In genomic region chr5:120140510-120140909, GRCh38 we compare ENCODE assay signal across 30 cellular contexts.
DNase-seq lines count a peak whose midpoint lies in the region; ATAC-seq, FAIRE-seq and TF ChIP-seq lines count a peak whose summit lies in the region.
"Had no signal": no experiment of that assay in that cellular context is flagged by ENCODE, and none has a peak within 500 bp of the region (broad histone marks: within the 10 kb centered on the region; RNA-seq: fewer than 3 reads in every experiment).

No MANE protein-coding gene starts in this region.

- H2BK15ac ChIP-seq in IMR-90 (ENCODE audit: low read depth, low read length) = peak overlapping the region; percentile 57; the same call in 2 of the 3 replicates

- no peaks in the 10 kb centered on the region for H3F3A ChIP-seq in smooth muscle cell (ENCODE audit: low read depth)

- H4K20me1 ChIP-seq in IMR-90 (ENCODE audit: insufficient read depth, low read length) (no peaks in the 10 kb centered on the region), endothelial cell of umbilical vein (replicated peaks; ENCODE audit: control insufficient read depth, extremely low read depth, insufficient read depth, low read length) (no peaks in the 10 kb centered on the region), smooth muscle cell (ENCODE audit: low read depth) (no peaks in the 10 kb centered on the region)

- H3K79me1 ChIP-seq in IMR-90 (ENCODE audit: low read depth in 1 of 2, low read length in 2 of 2) = no peaks in the 10 kb centered on the region

- H3K4me2 ChIP-seq in IMR-90 (ENCODE audit: low read depth, low read length) = no peak overlapping the region
- no peak overlapping the region for H3K4me2 ChIP-seq in endothelial cell of umbilical vein (ENCODE audit: insufficient read depth, low read length)
- H3K4me2 ChIP-seq in smooth muscle cell = no peak overlapping the region

- H3K4me1 ChIP-seq in IMR-90 (ENCODE audit: control insufficient read depth, insufficient read depth, low read length) (peaks cover 15% of the 10 kb centered on the region), endothelial cell of umbilical vein (ENCODE audit: control insufficient read depth, extremely low read depth, insufficient read depth, low read length) (no peaks in the 10 kb centered on the region), smooth muscle cell (ENCODE audit: low read depth) (no peaks in the 10 kb centered on the region), gastrocnemius medialis (peaks cover 0 to 4% of the 10 kb centered on the region in 2 donors)
- H3K4me1 ChIP-seq: testis had no signal

- H3K27me3 ChIP-seq in IMR-90 (ENCODE audit: control insufficient read depth, insufficient read depth, low read length) (no peaks in the 10 kb centered on the region), endothelial cell of umbilical vein (ENCODE audit: control insufficient read depth in 2 of 2, insufficient read depth in 2 of 2, low read length in 2 of 2) (no peaks in the 10 kb centered on the region), smooth muscle cell (ENCODE audit: low read depth) (no peaks in the 10 kb centered on the region), gastrocnemius medialis (no peaks in the 10 kb centered on the region)
- H3K27me3 ChIP-seq: testis had no signal

- H3K9me1 ChIP-seq in IMR-90 (ENCODE audit: insufficient read depth, low read length) (peaks cover 9% of the 10 kb centered on the region; the same call in 1 of the 2 replicates), endothelial cell of umbilical vein (replicated peaks; ENCODE audit: control insufficient read depth, extremely low read depth, insufficient read depth, low read length) (no peaks in the 10 kb centered on the region)

- no peak for TF ChIP-seq RAD21 in IMR-90 (IDR thresholded peaks at IDR 0.05; ENCODE audit: low read length)

- H3K27ac ChIP-seq in IMR-90 (ENCODE audit: insufficient read depth, low read length) = peak overlapping the region; percentile 59; the same call in 1 of the 2 replicates
- no peak overlapping the region for H3K27ac ChIP-seq in endothelial cell of umbilical vein (ENCODE audit: insufficient read depth, low read depth, low read length)
- H3K27ac ChIP-seq in smooth muscle cell (ENCODE audit: low read depth) = peak overlapping the region; percentile 86
- peak overlapping the region in 1 of 4 donors; percentile 26 for H3K27ac ChIP-seq in gastrocnemius medialis
- H3K27ac ChIP-seq: C4-2B, GM23248, testis had no signal

- H4K91ac ChIP-seq in IMR-90 (ENCODE audit: insufficient read depth, low read depth, low read length) = 0 out of 2 replicates have a peak overlapping the region, but pooled peaks have one; percentile 10

- no peak overlapping the region for H2BK5ac ChIP-seq in IMR-90 (ENCODE audit: low read depth, low read length, poor library complexity, severe bottlenecking)

- peak overlapping the region; percentile 62; the same call in 1 of the 2 replicates for H2BK120ac ChIP-seq in IMR-90 (ENCODE audit: low read depth, low read length)

- TF ChIP-seq CTCF in IMR-90 (conservative IDR thresholded peaks at IDR 0.05; ENCODE audit: low read depth, low read length) (no peak), endothelial cell of umbilical vein (IDR thresholded peaks at IDR 0.05; ENCODE audit: extremely low read depth in 1 of 2, insufficient read depth in 1 of 2, low read depth in 1 of 2, low read length in 2 of 2) (no peak), smooth muscle cell (IDR thresholded peaks at IDR 0.05; ENCODE audit: borderline replicate concordance, insufficient read depth, poor library complexity, severe bottlenecking) (no peak), gastrocnemius medialis (IDR thresholded peaks at IDR 0.05 in 4 of 5, conservative IDR thresholded peaks at IDR 0.05 in 1 of 5) (no peak)

- DNase-seq in AML-193 (lab: John Stamatoyannopoulos, UW) = peak; percentile 30 to 34
- no peak for DNase-seq in IMR-90
- no peak for DNase-seq in endothelial cell of umbilical vein (ENCODE audit: low read depth, low spot score)
- DNase-seq in smooth muscle cell (lab: John Stamatoyannopoulos, UW; ENCODE audit: unreplicated experiment) = no peak
- DNase-seq in middle frontal gyrus (ENCODE audit: extremely low spot score, low spot score) = no peak
- no peak for DNase-seq in NCI-H526 treated with DMSO at 0.1 percent for 48 hours (lab: John Stamatoyannopoulos, UW)
- no peak for DNase-seq in gastrocnemius medialis
- DNase-seq: activated CD4-positive, alpha-beta T cell treated with anti-CD3 and anti-CD28 coated beads, Interleukin-2, amount 50 U/mL, for 48 hours; activated CD4-positive, CD25-positive, alpha-beta regulatory T cell treated with anti-CD3 and anti-CD28 coated beads, Interleukin-2, amount 50 U/mL, for 72 hours; activated naive CD4-positive, alpha-beta T cell treated with Interleukin-2 at 50 U/mL for 16 hours; Calu3; central memory CD4-positive, alpha-beta T cell; cortex of kidney; DMS79 treated with DMSO at 0.1 percent for 48 hours; GF-D8; GM23248; HFFc6; islet precursor cell; NCI-H1417 treated with DMSO at 0.1 percent for 48 hours; NCI-H2029 treated with DMSO at 0.1 percent for 48 hours; NCI-H524 treated with DMSO at 0.1 percent for 48 hours; nephron progenitor cell; NK-92 treated with Interleukin-12 subunit alpha and Interleukin-12 subunit beta, amount 100 ng/mL, for 24 hours; SHP77; stimulated activated naive CD4-positive, alpha-beta T cell; testis had no signal

- H4K8ac ChIP-seq in IMR-90 (ENCODE audit: low read depth in 2 of 2, low read length in 2 of 2) = peak overlapping the region; percentile 62 to 66; a peak in 1 of 4 replicates

- ATAC-seq in IMR-90 (ENCODE audit: low read depth) (no peak), gastrocnemius medialis (no peak), GM19035 (IDR thresholded peaks at IDR 0.05; ENCODE audit: unreplicated experiment) (no peak)
- ATAC-seq: esophagus mucosa, Panc1 had no signal

- POLR2A ChIA-PET in IMR-90 (lab: Charles Lee; ENCODE audit: unreplicated experiment) = no interaction called here
- POLR2A ChIA-PET in endothelial cell of umbilical vein (lab: Charles Lee) = no interaction called here

- H2AK5ac ChIP-seq in IMR-90 (ENCODE audit: low read depth, low read length) = peak overlapping the region; percentile 73; the same call in 1 of the 2 replicates

- peak overlapping the region; percentile 76 for H3K14ac ChIP-seq in IMR-90 (replicated peaks; ENCODE audit: low read depth, low read length)

- intact Hi-C loops in IMR-90 (cut with micrococcal nuclease) = no loop called here
- intact Hi-C loops in endothelial cell of umbilical vein (cut with micrococcal nuclease) = no loop called here
- intact Hi-C loops in gastrocnemius medialis (cut with DNase I; ENCODE audit: low total_unique reads) = no loop called here

- peak overlapping the region; percentile 8; the same call in 1 of the 2 replicates for H3K23ac ChIP-seq in IMR-90 (ENCODE audit: low read depth, low read length)

- peak overlapping the region; percentile 96 for H3K18ac ChIP-seq in IMR-90 (ENCODE audit: low read depth, low read length)

- no peak overlapping the region for H2AK9ac ChIP-seq in IMR-90 (replicated peaks; ENCODE audit: low read depth, low read length, poor library complexity)

- dilution Hi-C loops in IMR-90 (cut with HindIII; ENCODE audit: low sequenced_read_pairs, unreplicated experiment) = no loop called here
- dilution Hi-C loops in endothelial cell of umbilical vein (cut with MboI; ENCODE audit: extremely low pct_ligation_motif_present, low sequenced_read_pairs) = no loop called here

- TF ChIP-seq POLR2A in IMR-90 (IDR thresholded peaks at IDR 0.05; ENCODE audit: low read depth, low read length) (no peak), endothelial cell of umbilical vein (IDR thresholded peaks at IDR 0.05; ENCODE audit: low read depth, low read length) (no peak), gastrocnemius medialis (IDR thresholded peaks at IDR 0.05) (no peak)

- H2BK20ac ChIP-seq in IMR-90 (ENCODE audit: low read depth, low read length) = peak overlapping the region; percentile 57

- no peak overlapping the region for H3K4me3 ChIP-seq in IMR-90 (ENCODE audit: insufficient read depth, low read depth, low read length)
- H3K4me3 ChIP-seq in endothelial cell of umbilical vein (replicated peaks in 1 of 3; ENCODE audit: insufficient read depth in 1 of 3, low read depth in 1 of 3, low read length in 3 of 3) = no peak overlapping the region
- H3K4me3 ChIP-seq in smooth muscle cell = no peak overlapping the region
- H3K4me3 ChIP-seq in gastrocnemius medialis = no peak overlapping the region
- H3K4me3 ChIP-seq: GM23248, testis had no signal

- FAIRE-seq in endothelial cell of umbilical vein (lab: Jason Lieb, UNC) = no peak

- H2AFZ ChIP-seq in IMR-90 (replicated peaks; ENCODE audit: low read length, poor library complexity) = no peak overlapping the region
- peak overlapping the region; percentile 64 for H2AFZ ChIP-seq in endothelial cell of umbilical vein (ENCODE audit: low read depth, low read length)
- H2AFZ ChIP-seq in smooth muscle cell (ENCODE audit: low read depth) = peak overlapping the region; percentile 67
- H2AFZ ChIP-seq: GM23248 had no signal

- peak overlapping the region; percentile 80 for H3K4ac ChIP-seq in IMR-90 (ENCODE audit: low read depth, low read length)

- 40% methylated on average over 1 of the region's 2 CpGs; no CpG with 5 or more reads in 1 of the 2 experiments for WGBS in IMR-90 (ENCODE audit: extremely low coverage in 2 of 2, insufficient read length in 1 of 2), 2 experiments
- 56% methylated on average over 2 of the region's 2 CpGs for WGBS in smooth muscle cell (ENCODE audit: low lambda C conversion rate)

- H3K9me3 ChIP-seq in IMR-90 (ENCODE audit: control insufficient read depth, insufficient read depth, low read length) (peaks cover 9% of the 10 kb centered on the region), endothelial cell of umbilical vein (replicated peaks; ENCODE audit: control insufficient read depth, insufficient read depth, low read length) (no peaks in the 10 kb centered on the region), smooth muscle cell (replicated peaks; ENCODE audit: low read depth) (no peaks in the 10 kb centered on the region), gastrocnemius medialis (no peaks in the 10 kb centered on the region)
- H3K9me3 ChIP-seq: testis had no signal

- no peak overlapping the region for H3K56ac ChIP-seq in IMR-90 (ENCODE audit: extremely low read depth, insufficient read depth, low read length)

- H3K36me3 ChIP-seq in IMR-90 (ENCODE audit: control insufficient read depth, insufficient read depth, low read length) (no peaks in the 10 kb centered on the region; the same call in 1 of the 2 replicates), endothelial cell of umbilical vein (ENCODE audit: control insufficient read depth in 2 of 2, extremely low read depth in 1 of 2, insufficient read depth in 2 of 2, low read length in 2 of 2) (no peaks in the 10 kb centered on the region), smooth muscle cell (ENCODE audit: low read depth) (no peaks in the 10 kb centered on the region), gastrocnemius medialis (no peaks in the 10 kb centered on the region)

- H3K79me2 ChIP-seq in endothelial cell of umbilical vein (ENCODE audit: control insufficient read depth, insufficient read depth, low read length) (no peaks in the 10 kb centered on the region), smooth muscle cell (ENCODE audit: low read depth) (no peaks in the 10 kb centered on the region)

- BruUV-seq in IMR-90 (replicated peaks; lab: Mats Ljungman, UMichigan) = no TSS peak
- no TSS peak for BruUV-seq in endothelial cell of umbilical vein (replicated peaks; lab: Mats Ljungman, UMichigan)

- CTCF ChIA-PET in IMR-90 (lab: Yijun Ruan, JAX) = no interaction called here
- CTCF ChIA-PET in endothelial cell of umbilical vein (lab: Charles Lee) = no interaction called here

- peak overlapping the region; percentile 91 for H4K5ac ChIP-seq in IMR-90 (ENCODE audit: low read depth, low read length)

- no peak overlapping the region for H3K9ac ChIP-seq in IMR-90 (ENCODE audit: low read depth, low read length)
- no peak overlapping the region for H3K9ac ChIP-seq in endothelial cell of umbilical vein (replicated peaks; ENCODE audit: extremely low read depth, insufficient read depth, low read length)
- H3K9ac ChIP-seq in smooth muscle cell (ENCODE audit: low read depth) = no peak overlapping the region
- H3K9ac ChIP-seq: GM23248 had no signal

- in situ Hi-C loops in IMR-90 (cut with MboI; ENCODE audit: low sequenced_read_pairs) = no loop called here
- in situ Hi-C loops in gastrocnemius medialis (cut with MboI; ENCODE audit: low sequenced_read_pairs in 4 of 4) = no loop called here

Comparison
In these comparisons a context has a peak if more than half of its experiments do, and no peak if none do; other contexts are left out.
1. DNase-seq: peak in AML-193 (2 of 2); none in IMR-90 (single experiment), endothelial cell of umbilical vein (single experiment), smooth muscle cell (single experiment), middle frontal gyrus (single experiment), NCI-H526 treated with DMSO at 0.1 percent for 48 hours (single experiment) and gastrocnemius medialis (0 of 2).